ENCODE assay signal across 1 cellular context in the genomic region with DNA sequence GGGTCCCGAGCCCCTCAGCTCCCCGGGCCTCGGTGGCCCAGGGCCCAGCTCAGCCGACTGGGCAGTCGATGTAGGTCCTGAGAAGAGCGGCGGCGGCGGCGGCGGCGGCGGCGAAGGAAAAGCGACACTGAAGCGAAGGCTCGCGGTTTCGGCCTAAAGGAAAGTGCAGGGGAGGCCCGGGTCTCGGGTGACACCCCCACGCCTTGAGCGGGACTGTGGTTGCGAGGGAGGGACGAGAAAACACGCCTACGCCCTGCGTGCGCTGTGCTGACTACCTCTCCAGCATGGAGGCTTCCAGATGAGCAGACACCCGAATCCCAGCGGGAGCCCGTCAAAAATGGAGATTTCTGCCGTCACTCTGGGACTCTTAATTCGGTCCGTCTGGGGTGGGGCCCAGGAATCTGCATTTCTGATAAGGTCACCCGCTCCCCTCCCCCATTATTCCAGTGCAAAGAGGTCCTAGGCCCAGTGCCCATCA.
TF ChIP-seq lines count a peak whose summit lies in the region.

No MANE protein-coding gene starts in this region.

TF ChIP-seq in K562, 482 proteins besides CTCF, POLR2A, EP300 and RAD21 (continued from another document and continues in another):
- TF ChIP-seq, protein P1, sequence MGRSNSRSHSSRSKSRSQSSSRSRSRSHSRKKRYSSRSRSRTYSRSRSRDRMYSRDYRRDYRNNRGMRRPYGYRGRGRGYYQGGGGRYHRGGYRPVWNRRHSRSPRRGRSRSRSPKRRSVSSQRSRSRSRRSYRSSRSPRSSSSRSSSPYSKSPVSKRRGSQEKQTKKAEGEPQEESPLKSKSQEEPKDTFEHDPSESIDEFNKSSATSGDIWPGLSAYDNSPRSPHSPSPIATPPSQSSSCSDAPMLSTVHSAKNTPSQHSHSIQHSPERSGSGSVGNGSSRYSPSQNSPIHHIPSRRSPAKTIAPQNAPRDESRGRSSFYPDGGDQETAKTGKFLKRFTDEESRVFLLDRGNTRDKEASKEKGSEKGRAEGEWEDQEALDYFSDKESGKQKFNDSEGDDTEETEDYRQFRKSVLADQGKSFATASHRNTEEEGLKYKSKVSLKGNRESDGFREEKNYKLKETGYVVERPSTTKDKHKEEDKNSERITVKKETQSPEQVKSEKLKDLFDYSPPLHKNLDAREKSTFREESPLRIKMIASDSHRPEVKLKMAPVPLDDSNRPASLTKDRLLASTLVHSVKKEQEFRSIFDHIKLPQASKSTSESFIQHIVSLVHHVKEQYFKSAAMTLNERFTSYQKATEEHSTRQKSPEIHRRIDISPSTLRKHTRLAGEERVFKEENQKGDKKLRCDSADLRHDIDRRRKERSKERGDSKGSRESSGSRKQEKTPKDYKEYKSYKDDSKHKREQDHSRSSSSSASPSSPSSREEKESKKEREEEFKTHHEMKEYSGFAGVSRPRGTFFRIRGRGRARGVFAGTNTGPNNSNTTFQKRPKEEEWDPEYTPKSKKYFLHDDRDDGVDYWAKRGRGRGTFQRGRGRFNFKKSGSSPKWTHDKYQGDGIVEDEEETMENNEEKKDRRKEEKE (IDR thresholded peaks at IDR 0.05; ENCODE audit: borderline replicate concordance in 1 of 2, control insufficient read depth in 1 of 2, low read depth in 2 of 2, low read length in 1 of 2), result no peak
- TF ChIP-seq, protein P2, sequence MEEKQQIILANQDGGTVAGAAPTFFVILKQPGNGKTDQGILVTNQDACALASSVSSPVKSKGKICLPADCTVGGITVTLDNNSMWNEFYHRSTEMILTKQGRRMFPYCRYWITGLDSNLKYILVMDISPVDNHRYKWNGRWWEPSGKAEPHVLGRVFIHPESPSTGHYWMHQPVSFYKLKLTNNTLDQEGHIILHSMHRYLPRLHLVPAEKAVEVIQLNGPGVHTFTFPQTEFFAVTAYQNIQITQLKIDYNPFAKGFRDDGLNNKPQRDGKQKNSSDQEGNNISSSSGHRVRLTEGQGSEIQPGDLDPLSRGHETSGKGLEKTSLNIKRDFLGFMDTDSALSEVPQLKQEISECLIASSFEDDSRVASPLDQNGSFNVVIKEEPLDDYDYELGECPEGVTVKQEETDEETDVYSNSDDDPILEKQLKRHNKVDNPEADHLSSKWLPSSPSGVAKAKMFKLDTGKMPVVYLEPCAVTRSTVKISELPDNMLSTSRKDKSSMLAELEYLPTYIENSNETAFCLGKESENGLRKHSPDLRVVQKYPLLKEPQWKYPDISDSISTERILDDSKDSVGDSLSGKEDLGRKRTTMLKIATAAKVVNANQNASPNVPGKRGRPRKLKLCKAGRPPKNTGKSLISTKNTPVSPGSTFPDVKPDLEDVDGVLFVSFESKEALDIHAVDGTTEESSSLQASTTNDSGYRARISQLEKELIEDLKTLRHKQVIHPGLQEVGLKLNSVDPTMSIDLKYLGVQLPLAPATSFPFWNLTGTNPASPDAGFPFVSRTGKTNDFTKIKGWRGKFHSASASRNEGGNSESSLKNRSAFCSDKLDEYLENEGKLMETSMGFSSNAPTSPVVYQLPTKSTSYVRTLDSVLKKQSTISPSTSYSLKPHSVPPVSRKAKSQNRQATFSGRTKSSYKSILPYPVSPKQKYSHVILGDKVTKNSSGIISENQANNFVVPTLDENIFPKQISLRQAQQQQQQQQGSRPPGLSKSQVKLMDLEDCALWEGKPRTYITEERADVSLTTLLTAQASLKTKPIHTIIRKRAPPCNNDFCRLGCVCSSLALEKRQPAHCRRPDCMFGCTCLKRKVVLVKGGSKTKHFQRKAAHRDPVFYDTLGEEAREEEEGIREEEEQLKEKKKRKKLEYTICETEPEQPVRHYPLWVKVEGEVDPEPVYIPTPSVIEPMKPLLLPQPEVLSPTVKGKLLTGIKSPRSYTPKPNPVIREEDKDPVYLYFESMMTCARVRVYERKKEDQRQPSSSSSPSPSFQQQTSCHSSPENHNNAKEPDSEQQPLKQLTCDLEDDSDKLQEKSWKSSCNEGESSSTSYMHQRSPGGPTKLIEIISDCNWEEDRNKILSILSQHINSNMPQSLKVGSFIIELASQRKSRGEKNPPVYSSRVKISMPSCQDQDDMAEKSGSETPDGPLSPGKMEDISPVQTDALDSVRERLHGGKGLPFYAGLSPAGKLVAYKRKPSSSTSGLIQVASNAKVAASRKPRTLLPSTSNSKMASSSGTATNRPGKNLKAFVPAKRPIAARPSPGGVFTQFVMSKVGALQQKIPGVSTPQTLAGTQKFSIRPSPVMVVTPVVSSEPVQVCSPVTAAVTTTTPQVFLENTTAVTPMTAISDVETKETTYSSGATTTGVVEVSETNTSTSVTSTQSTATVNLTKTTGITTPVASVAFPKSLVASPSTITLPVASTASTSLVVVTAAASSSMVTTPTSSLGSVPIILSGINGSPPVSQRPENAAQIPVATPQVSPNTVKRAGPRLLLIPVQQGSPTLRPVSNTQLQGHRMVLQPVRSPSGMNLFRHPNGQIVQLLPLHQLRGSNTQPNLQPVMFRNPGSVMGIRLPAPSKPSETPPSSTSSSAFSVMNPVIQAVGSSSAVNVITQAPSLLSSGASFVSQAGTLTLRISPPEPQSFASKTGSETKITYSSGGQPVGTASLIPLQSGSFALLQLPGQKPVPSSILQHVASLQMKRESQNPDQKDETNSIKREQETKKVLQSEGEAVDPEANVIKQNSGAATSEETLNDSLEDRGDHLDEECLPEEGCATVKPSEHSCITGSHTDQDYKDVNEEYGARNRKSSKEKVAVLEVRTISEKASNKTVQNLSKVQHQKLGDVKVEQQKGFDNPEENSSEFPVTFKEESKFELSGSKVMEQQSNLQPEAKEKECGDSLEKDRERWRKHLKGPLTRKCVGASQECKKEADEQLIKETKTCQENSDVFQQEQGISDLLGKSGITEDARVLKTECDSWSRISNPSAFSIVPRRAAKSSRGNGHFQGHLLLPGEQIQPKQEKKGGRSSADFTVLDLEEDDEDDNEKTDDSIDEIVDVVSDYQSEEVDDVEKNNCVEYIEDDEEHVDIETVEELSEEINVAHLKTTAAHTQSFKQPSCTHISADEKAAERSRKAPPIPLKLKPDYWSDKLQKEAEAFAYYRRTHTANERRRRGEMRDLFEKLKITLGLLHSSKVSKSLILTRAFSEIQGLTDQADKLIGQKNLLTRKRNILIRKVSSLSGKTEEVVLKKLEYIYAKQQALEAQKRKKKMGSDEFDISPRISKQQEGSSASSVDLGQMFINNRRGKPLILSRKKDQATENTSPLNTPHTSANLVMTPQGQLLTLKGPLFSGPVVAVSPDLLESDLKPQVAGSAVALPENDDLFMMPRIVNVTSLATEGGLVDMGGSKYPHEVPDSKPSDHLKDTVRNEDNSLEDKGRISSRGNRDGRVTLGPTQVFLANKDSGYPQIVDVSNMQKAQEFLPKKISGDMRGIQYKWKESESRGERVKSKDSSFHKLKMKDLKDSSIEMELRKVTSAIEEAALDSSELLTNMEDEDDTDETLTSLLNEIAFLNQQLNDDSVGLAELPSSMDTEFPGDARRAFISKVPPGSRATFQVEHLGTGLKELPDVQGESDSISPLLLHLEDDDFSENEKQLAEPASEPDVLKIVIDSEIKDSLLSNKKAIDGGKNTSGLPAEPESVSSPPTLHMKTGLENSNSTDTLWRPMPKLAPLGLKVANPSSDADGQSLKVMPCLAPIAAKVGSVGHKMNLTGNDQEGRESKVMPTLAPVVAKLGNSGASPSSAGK (IDR thresholded peaks at IDR 0.05), result peak; percentile 14; the same call in 1 of the 2 replicates
- TF ChIP-seq NR2C1 (IDR thresholded peaks at IDR 0.05) (no peak), NR2C1 (tag; IDR thresholded peaks at IDR 0.05) (peak; percentile 44; the same call in 1 of the 2 replicates), HMG20A (CRISPR knock-in tag; conservative IDR thresholded peaks at IDR 0.05) (no peak), ZNF644 (tag; IDR thresholded peaks at IDR 0.05; ENCODE audit: low read depth) (no peak), RCOR1 (IDR thresholded peaks at IDR 0.05; ENCODE audit: borderline replicate concordance in 1 of 2, low read depth in 2 of 2, low read length in 2 of 2) (peak in 1 of 2 experiments; percentile 76; a peak in 2 of 4 replicates), EGR1 (conservative IDR thresholded peaks at IDR 0.05) (peak; percentile 91), NR2F6 (CRISPR knock-in tag; IDR thresholded peaks at IDR 0.05) (no peak), KAT8 (IDR thresholded peaks at IDR 0.05; ENCODE audit: low read depth) (no peak), SMARCE1 (IDR thresholded peaks at IDR 0.05) (no peak), ARNT (IDR thresholded peaks at IDR 0.05) (no peak), ZNF431 (CRISPR knock-in tag; IDR thresholded peaks at IDR 0.05) (no peak)
- TF ChIP-seq, protein P3, sequence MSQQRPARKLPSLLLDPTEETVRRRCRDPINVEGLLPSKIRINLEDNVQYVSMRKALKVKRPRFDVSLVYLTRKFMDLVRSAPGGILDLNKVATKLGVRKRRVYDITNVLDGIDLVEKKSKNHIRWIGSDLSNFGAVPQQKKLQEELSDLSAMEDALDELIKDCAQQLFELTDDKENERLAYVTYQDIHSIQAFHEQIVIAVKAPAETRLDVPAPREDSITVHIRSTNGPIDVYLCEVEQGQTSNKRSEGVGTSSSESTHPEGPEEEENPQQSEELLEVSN (IDR thresholded peaks at IDR 0.05; ENCODE audit: borderline replicate concordance in 1 of 2, extremely low read depth in 1 of 2, insufficient read depth in 1 of 2, insufficient read length in 1 of 2, low read depth in 1 of 2, low read length in 1 of 2, poor library complexity in 1 of 2, severe bottlenecking in 1 of 2), result peak in 1 of 2 experiments; percentile 43
- TF ChIP-seq, protein P4, sequence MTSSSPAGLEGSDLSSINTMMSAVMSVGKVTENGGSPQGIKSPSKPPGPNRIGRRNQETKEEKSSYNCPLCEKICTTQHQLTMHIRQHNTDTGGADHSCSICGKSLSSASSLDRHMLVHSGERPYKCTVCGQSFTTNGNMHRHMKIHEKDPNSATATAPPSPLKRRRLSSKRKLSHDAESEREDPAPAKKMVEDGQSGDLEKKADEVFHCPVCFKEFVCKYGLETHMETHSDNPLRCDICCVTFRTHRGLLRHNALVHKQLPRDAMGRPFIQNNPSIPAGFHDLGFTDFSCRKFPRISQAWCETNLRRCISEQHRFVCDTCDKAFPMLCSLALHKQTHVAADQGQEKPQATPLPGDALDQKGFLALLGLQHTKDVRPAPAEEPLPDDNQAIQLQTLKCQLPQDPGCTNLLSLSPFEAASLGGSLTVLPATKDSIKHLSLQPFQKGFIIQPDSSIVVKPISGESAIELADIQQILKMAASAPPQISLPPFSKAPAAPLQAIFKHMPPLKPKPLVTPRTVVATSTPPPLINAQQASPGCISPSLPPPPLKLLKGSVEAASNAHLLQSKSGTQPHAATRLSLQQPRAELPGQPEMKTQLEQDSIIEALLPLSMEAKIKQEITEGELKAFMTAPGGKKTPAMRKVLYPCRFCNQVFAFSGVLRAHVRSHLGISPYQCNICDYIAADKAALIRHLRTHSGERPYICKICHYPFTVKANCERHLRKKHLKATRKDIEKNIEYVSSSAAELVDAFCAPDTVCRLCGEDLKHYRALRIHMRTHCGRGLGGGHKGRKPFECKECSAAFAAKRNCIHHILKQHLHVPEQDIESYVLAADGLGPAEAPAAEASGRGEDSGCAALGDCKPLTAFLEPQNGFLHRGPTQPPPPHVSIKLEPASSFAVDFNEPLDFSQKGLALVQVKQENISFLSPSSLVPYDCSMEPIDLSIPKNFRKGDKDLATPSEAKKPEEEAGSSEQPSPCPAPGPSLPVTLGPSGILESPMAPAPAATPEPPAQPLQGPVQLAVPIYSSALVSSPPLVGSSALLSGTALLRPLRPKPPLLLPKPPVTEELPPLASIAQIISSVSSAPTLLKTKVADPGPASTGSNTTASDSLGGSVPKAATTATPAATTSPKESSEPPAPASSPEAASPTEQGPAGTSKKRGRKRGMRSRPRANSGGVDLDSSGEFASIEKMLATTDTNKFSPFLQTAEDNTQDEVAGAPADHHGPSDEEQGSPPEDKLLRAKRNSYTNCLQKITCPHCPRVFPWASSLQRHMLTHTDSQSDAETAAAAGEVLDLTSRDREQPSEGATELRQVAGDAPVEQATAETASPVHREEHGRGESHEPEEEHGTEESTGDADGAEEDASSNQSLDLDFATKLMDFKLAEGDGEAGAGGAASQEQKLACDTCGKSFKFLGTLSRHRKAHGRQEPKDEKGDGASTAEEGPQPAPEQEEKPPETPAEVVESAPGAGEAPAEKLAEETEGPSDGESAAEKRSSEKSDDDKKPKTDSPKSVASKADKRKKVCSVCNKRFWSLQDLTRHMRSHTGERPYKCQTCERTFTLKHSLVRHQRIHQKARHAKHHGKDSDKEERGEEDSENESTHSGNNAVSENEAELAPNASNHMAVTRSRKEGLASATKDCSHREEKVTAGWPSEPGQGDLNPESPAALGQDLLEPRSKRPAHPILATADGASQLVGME (CRISPR knock-in tag; IDR thresholded peaks at IDR 0.05), result no peak
- TF ChIP-seq, protein P5, sequence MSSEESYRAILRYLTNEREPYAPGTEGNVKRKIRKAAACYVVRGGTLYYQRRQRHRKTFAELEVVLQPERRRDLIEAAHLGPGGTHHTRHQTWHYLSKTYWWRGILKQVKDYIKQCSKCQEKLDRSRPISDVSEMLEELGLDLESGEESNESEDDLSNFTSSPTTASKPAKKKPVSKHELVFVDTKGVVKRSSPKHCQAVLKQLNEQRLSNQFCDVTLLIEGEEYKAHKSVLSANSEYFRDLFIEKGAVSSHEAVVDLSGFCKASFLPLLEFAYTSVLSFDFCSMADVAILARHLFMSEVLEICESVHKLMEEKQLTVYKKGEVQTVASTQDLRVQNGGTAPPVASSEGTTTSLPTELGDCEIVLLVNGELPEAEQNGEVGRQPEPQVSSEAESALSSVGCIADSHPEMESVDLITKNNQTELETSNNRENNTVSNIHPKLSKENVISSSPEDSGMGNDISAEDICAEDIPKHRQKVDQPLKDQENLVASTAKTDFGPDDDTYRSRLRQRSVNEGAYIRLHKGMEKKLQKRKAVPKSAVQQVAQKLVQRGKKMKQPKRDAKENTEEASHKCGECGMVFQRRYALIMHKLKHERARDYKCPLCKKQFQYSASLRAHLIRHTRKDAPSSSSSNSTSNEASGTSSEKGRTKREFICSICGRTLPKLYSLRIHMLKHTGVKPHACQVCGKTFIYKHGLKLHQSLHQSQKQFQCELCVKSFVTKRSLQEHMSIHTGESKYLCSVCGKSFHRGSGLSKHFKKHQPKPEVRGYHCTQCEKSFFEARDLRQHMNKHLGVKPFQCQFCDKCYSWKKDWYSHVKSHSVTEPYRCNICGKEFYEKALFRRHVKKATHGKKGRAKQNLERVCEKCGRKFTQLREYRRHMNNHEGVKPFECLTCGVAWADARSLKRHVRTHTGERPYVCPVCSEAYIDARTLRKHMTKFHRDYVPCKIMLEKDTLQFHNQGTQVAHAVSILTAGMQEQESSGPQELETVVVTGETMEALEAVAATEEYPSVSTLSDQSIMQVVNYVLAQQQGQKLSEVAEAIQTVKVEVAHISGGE (CRISPR knock-in tag; IDR thresholded peaks at IDR 0.05), result peak in 1 of 3 experiments; percentile 66; a peak in 2 of 6 replicates
